Comparison of ENCODE assay signal across 26 cellular contexts in the genomic region with DNA sequence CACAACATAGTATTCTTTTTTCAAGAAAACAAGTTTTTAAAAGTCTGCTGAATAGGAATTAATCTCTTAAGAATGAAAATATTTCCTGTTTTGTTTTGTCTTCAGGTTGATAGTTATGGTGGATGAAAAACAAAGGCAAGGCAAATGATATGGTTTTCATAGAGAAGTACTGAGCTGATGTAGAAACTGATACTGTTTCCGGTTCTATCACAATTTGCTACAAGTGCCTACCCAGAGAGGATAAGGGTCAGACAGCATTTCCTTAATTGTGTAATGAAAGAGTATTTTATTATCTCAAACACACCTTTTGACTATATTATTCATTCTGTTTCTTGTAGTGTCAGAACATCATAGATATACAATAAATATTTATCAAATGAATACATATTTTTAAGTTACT.
"Had no signal": no experiment of that assay in that cellular context is flagged by ENCODE, and none has a peak within 500 bp of the region (broad histone marks: within the 10 kb centered on the region; RNA-seq: fewer than 3 reads in every experiment).

No MANE protein-coding gene starts in this region.

- H3K9me3 ChIP-seq: colonic mucosa, gastrocnemius medialis, gastroesophageal sphincter had no signal

- H3K27ac ChIP-seq: colonic mucosa, coronary artery, dorsolateral prefrontal cortex, epithelial cell of prostate, esophagus muscularis mucosa, esophagus squamous epithelium, foreskin keratinocyte, gastrocnemius medialis, gastroesophageal sphincter, heart left ventricle, heart right ventricle, hepatocyte had no signal

- H3K27me3 ChIP-seq: colonic mucosa, dorsolateral prefrontal cortex, esophagus muscularis mucosa, esophagus squamous epithelium, foreskin keratinocyte, gastrocnemius medialis, gastroesophageal sphincter, heart left ventricle, heart right ventricle, hepatocyte had no signal

- H3K79me2 ChIP-seq: hepatocyte had no signal

- H3K36me3 ChIP-seq: colonic mucosa, esophagus muscularis mucosa, esophagus squamous epithelium, gastrocnemius medialis, gastroesophageal sphincter, heart left ventricle, heart right ventricle had no signal

- H3K4me2 ChIP-seq: hepatocyte had no signal

- H2AFZ ChIP-seq: hepatocyte had no signal

- H3K4me3 ChIP-seq: colonic mucosa, coronary artery, dorsolateral prefrontal cortex, esophagus muscularis mucosa, esophagus squamous epithelium, gastrocnemius medialis, gastroesophageal sphincter, heart left ventricle, heart right ventricle, hepatocyte had no signal

- DNase-seq: colonic mucosa; cortex of kidney; dermis blood vessel endothelial cell; dorsolateral prefrontal cortex; effector CD4-positive, alpha-beta T cell; effector CD8-positive, alpha-beta T cell; effector memory CD4-positive, alpha-beta T cell; effector memory CD8-positive, alpha-beta T cell; endodermal cell; erythroblast; esophagus squamous epithelium; foreskin fibroblast; foreskin keratinocyte; foreskin melanocyte; gastrocnemius medialis; glutamatergic neuron; head of caudate nucleus; heart left ventricle; heart right ventricle; hippocampal formation had no signal

- ATAC-seq: effector memory CD8-positive, alpha-beta T cell; esophagus mucosa; foreskin keratinocyte; gastrocnemius medialis; gastroesophageal sphincter; heart left ventricle; heart right ventricle had no signal

- H3K4me1 ChIP-seq: colonic mucosa, esophagus muscularis mucosa, esophagus squamous epithelium, foreskin keratinocyte, gastrocnemius medialis, gastroesophageal sphincter, heart left ventricle, heart right ventricle had no signal
